Comparison of ENCODE assay signal across 8 cellular contexts in the genomic region with DNA sequence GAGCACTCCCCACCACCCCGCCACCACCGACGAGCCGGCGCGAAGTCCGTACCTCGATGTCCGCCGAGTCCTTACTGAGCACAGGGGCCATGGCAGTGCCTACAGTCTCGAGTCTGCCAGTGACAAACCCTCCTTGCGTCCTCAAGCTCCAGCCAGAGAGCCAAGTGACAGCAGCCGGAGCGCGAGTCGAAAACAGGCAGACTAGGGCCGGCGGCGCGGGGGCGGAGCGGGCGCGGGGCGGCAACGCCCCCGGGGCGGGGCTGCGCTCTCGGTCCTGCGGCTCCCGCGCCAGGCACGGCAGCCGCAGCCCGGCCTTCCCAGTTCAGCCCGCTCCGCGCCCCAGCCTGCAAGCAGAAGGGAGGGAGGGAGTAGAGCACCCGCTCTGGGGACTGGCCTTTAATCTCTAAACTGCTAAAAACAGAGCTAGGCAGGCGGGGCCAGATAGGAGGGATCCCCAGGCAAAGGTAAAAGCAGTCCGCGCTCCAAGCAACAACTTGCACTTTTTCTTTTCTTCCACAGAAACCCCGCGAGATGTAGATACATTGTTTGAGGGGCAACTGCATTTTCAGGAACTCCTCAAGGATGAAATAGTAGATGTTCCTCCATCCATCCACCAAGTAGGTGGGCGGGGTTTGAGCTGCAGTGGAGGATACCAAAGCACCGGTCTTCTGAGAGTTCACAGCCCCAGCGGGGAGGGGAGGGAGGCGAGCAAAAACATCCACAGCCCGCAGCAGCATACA. TPM values are rescaled to one million over a fixed set of nuclear protein-coding genes. Genes with fewer than 3 reads are reported as not detected.
DNase-seq lines count a peak whose midpoint lies in the region; ATAC-seq and TF ChIP-seq lines count a peak whose summit lies in the region.

DPYD (minus strand) TSS at position 203 of the 740 bp plus-strand sequence; CDS start at position 91, 112 bp downstream.

- peak within 1 kb of the TSS; percentile 96 for H3K27ac Mint-ChIP-seq in nephron progenitor cell
- H3K27ac Mint-ChIP-seq in stimulated activated naive CD8-positive, alpha-beta T cell treated with anti-CD3 and anti-CD28 coated beads, Interleukin-15, amount 100 ng/mL, for 72 hours: peak within 1 kb of the TSS; percentile 96 to 97

- peaks cover 24% of the 10 kb centered on the region for H3K4me1 Mint-ChIP-seq in nephron progenitor cell
- H3K4me1 Mint-ChIP-seq in stimulated activated naive CD8-positive, alpha-beta T cell treated with anti-CD3 and anti-CD28 coated beads, Interleukin-15, amount 100 ng/mL, for 72 hours: peaks cover 38% of the 10 kb centered on the region

- H3K27me3 Mint-ChIP-seq in nephron progenitor cell (ENCODE audit: low read depth, poor library complexity): peaks cover 32% of the 10 kb centered on the region
- H3K27me3 Mint-ChIP-seq in stimulated activated naive CD8-positive, alpha-beta T cell treated with anti-CD3 and anti-CD28 coated beads, Interleukin-15, amount 100 ng/mL, for 72 hours: no peaks in the 10 kb centered on the region

- DNase-seq in Daoy (ENCODE audit: low read depth): peak; percentile 96
- peak; percentile 14 for DNase-seq in GOT3 (lab: John Stamatoyannopoulos, UW)
- peak; percentile 86 for DNase-seq in LHCN-M2 (ENCODE audit: low read depth)
- DNase-seq in RWPE2 (ENCODE audit: low spot score): peak; percentile 80
- peak; percentile 78 for DNase-seq in activated T-helper 9 cell treated with anti-CD3 and anti-CD28 coated beads, Interleukin-2, amount 50 U/mL, for 16 hours (ENCODE audit: low read depth)
- peak; percentile 88 for DNase-seq in fibroblast of the aortic adventitia (ENCODE audit: low read depth)
- peak; percentile 91 for DNase-seq in nephron progenitor cell
- DNase-seq in stimulated activated naive CD8-positive, alpha-beta T cell treated with anti-CD3 and anti-CD28 coated beads, Interleukin-15, amount 100 ng/mL, for 72 hours: peak; percentile 84 to 89

- H3K4me1 ChIP-seq in RWPE2 (ENCODE audit: insufficient read depth, poor library complexity, severe bottlenecking): peaks cover 21% of the 10 kb centered on the region

- H3K27ac ChIP-seq in RWPE2 (ENCODE audit: poor library complexity, severe bottlenecking): peak within 1 kb of the TSS; percentile 69

- ATAC-seq in RWPE2 (ENCODE audit: low read depth): peak; percentile 90
- peak; percentile 88 for ATAC-seq in stimulated activated naive CD8-positive, alpha-beta T cell treated with anti-CD3 and anti-CD28 coated beads, Interleukin-15, amount 100 ng/mL, for 72 hours

- H3K27me3 ChIP-seq in RWPE2 (ENCODE audit: insufficient read depth, poor library complexity, severe bottlenecking): no peaks in the 10 kb centered on the region

- no peaks in the 10 kb centered on the region for H3K36me3 Mint-ChIP-seq in nephron progenitor cell (ENCODE audit: low read depth)

- peak within 1 kb of the TSS; percentile 92 for H3K4me3 Mint-ChIP-seq in nephron progenitor cell
- H3K4me3 Mint-ChIP-seq in stimulated activated naive CD8-positive, alpha-beta T cell treated with anti-CD3 and anti-CD28 coated beads, Interleukin-15, amount 100 ng/mL, for 72 hours: peak within 1 kb of the TSS; percentile 98

- H3K36me3 ChIP-seq in RWPE2 (ENCODE audit: low read depth): no peaks in the 10 kb centered on the region; the same call in 1 of the 2 replicates

- H3K9me3 Mint-ChIP-seq in nephron progenitor cell: no peaks in the 10 kb centered on the region
- peaks cover 0 to 5% of the 10 kb centered on the region in 2 donors for H3K9me3 Mint-ChIP-seq in stimulated activated naive CD8-positive, alpha-beta T cell treated with anti-CD3 and anti-CD28 coated beads, Interleukin-15, amount 100 ng/mL, for 72 hours

- H3K9me3 ChIP-seq in RWPE2 (ENCODE audit: severe bottlenecking): no peaks in the 10 kb centered on the region

- peak within 1 kb of the TSS; percentile 87 for H3K4me3 ChIP-seq in RWPE2 (ENCODE audit: severe bottlenecking)
- peak within 1 kb of the TSS; percentile 97 for H3K4me3 ChIP-seq in fibroblast of the aortic adventitia (ENCODE audit: low read depth, low read length)

- TF ChIP-seq CTCF in RWPE2 (IDR thresholded peaks at IDR 0.05; ENCODE audit: poor library complexity, severe bottlenecking): no peak
- no peak for TF ChIP-seq CTCF in fibroblast of the aortic adventitia (IDR thresholded peaks at IDR 0.05; ENCODE audit: insufficient read depth, low read length)
- no peak for TF ChIP-seq CTCF in nephron progenitor cell (IDR thresholded peaks at IDR 0.05)

RNA-seq across cellular contexts. Expression of gene DPYD, which starts in this region (rescaled TPM):
- total RNA-seq in Daoy (2014; rRNA removed; shearing (Covaris generic)): 9.1 and 14.3 TPM in 2 replicates
- total RNA-seq in LHCN-M2 (2014; rRNA removed) (39.9 and 46.6 TPM in 2 replicates), fibroblast of the aortic adventitia (ENCODE audit: low replicate concordance) (81.9 and 183 TPM in 2 replicates)
- 5.7 TPM for polyA plus RNA-seq in LHCN-M2 (2012)

Comparison
In these comparisons a context has a peak if more than half of its experiments do, and no peak if none do; other contexts are left out.
1. Peak in every context shown above with its lines: DNase-seq, ATAC-seq, H3K4me3 ChIP-seq and H3K27ac ChIP-seq.
2. DNase-seq: peak in every context shown above with its lines; median percentile 96 in Daoy; 91 in nephron progenitor cell; 88 in fibroblast of the aortic adventitia; 86 in stimulated activated naive CD8-positive, alpha-beta T cell treated with anti-CD3 and anti-CD28 coated beads, Interleukin-15, amount 100 ng/mL, for 72 hours; 86 in LHCN-M2; 80 in RWPE2; 78 in activated T-helper 9 cell treated with anti-CD3 and anti-CD28 coated beads, Interleukin-2, amount 50 U/mL, for 16 hours; 14 in GOT3.